ENCODE assay signal across 19 cellular contexts in genomic region chr4:113693993-113694392, GRCh38.
A peak's percentile ranks its signal among the peaks of the same experiment; 100 is the strongest.
DNase-seq lines count a peak whose midpoint lies in the region; ATAC-seq and TF ChIP-seq lines count a peak whose summit lies in the region.
"Had no signal": no experiment of that assay in that cellular context is flagged by ENCODE, and none has a peak within 500 bp of the region (broad histone marks: within the 10 kb centered on the region; RNA-seq: fewer than 3 reads in every experiment).

No MANE protein-coding gene starts in this region.

- no peaks in the 10 kb centered on the region for H3K9me3 ChIP-seq in CD8-positive, alpha-beta memory T cell (ENCODE audit: low read length)
- H3K9me3 ChIP-seq in naive thymus-derived CD4-positive, alpha-beta T cell (ENCODE audit: control insufficient read depth in 2 of 3, low read length in 3 of 3) = no peaks in the 10 kb centered on the region
- H3K9me3 ChIP-seq in suprapubic skin = no peaks in the 10 kb centered on the region
- H3K9me3 ChIP-seq: BLaER1 had no signal

- WGBS in suprapubic skin = 94% methylated on average over 2 of the region's 2 CpGs

- POLR2A ChIA-PET in activated CD4-positive, alpha-beta T cell treated with anti-CD3 and anti-CD28 coated beads for 36 hours (lab: Charles Lee) = no interaction called here
- POLR2A ChIA-PET in CD8-positive, alpha-beta memory T cell (lab: Charles Lee) = no interaction called here
- POLR2A ChIA-PET in naive thymus-derived CD4-positive, alpha-beta T cell (lab: Charles Lee) = interaction anchor here (1.4 kb wide), 1 partner anchor 17 kb away, joined by 3 read pairs; no protein-coding TSS in a partner anchor

- peaks cover 3% of the 10 kb centered on the region for H3K9me3 Mint-ChIP-seq in activated CD4-positive, alpha-beta T cell treated with anti-CD3 and anti-CD28 coated beads for 36 hours (ENCODE audit: low read depth)
- no peaks in the 10 kb centered on the region for H3K9me3 Mint-ChIP-seq in CD8-positive, alpha-beta memory T cell
- H3K9me3 Mint-ChIP-seq in activated naive CD8-positive, alpha-beta T cell treated with anti-CD3 and anti-CD28 coated beads for 36 hours = no peaks in the 10 kb centered on the region
- no peaks in the 10 kb centered on the region for H3K9me3 Mint-ChIP-seq in naive thymus-derived CD4-positive, alpha-beta T cell

- no peak for TF ChIP-seq POLR2A in suprapubic skin (IDR thresholded peaks at IDR 0.05)

- H3K27ac ChIP-seq in CD8-positive, alpha-beta memory T cell (ENCODE audit: low read depth, low read length) = no peak overlapping the region
- no peak overlapping the region for H3K27ac ChIP-seq in naive thymus-derived CD4-positive, alpha-beta T cell (ENCODE audit: low read depth, low read length)
- H3K27ac ChIP-seq in suprapubic skin = no peak overlapping the region
- H3K27ac ChIP-seq: 22Rv1 had no signal

- peaks cover 37% of the 10 kb centered on the region for H3K4me1 Mint-ChIP-seq in activated CD4-positive, alpha-beta T cell treated with anti-CD3 and anti-CD28 coated beads for 36 hours
- peaks cover 25 to 40% (median 31%) of the 10 kb centered on the region in 3 donors for H3K4me1 Mint-ChIP-seq in CD8-positive, alpha-beta memory T cell
- peaks cover 20% of the 10 kb centered on the region for H3K4me1 Mint-ChIP-seq in activated naive CD8-positive, alpha-beta T cell treated with anti-CD3 and anti-CD28 coated beads for 36 hours
- H3K4me1 Mint-ChIP-seq in naive thymus-derived CD4-positive, alpha-beta T cell = peaks cover 10 to 37% (median 23%) of the 10 kb centered on the region in 7 donors

- intact Hi-C loops in activated CD4-positive, alpha-beta T cell treated with anti-CD3 and anti-CD28 coated beads for 36 hours (cut with DNase I, micrococcal nuclease) = no loop called here
- intact Hi-C loops in naive thymus-derived CD4-positive, alpha-beta T cell (cut with micrococcal nuclease) = loop anchor here (1.0 to 5.0 kb wide), 3 partner anchors 11 to 33 kb away; no protein-coding TSS in a partner anchor

- H3K4me3 ChIP-seq in CD8-positive, alpha-beta memory T cell (ENCODE audit: low read length) = no peak overlapping the region
- no peak overlapping the region for H3K4me3 ChIP-seq in naive thymus-derived CD4-positive, alpha-beta T cell (ENCODE audit: low read length)
- no peak overlapping the region for H3K4me3 ChIP-seq in suprapubic skin
- H3K4me3 ChIP-seq: BLaER1 had no signal

- no peaks in the 10 kb centered on the region for H3K36me3 ChIP-seq in CD8-positive, alpha-beta memory T cell (ENCODE audit: insufficient read depth, low read length)
- H3K36me3 ChIP-seq in naive thymus-derived CD4-positive, alpha-beta T cell (ENCODE audit: control insufficient read depth in 2 of 3, insufficient read depth in 3 of 3, low read length in 3 of 3) = no peaks in the 10 kb centered on the region
- H3K36me3 ChIP-seq in suprapubic skin = no peaks in the 10 kb centered on the region

- ATAC-seq in activated CD4-positive, alpha-beta T cell treated with anti-CD3 and anti-CD28 coated beads for 36 hours = no peak
- ATAC-seq in naive thymus-derived CD4-positive, alpha-beta T cell = no peak
- ATAC-seq in GM18861 (IDR thresholded peaks at IDR 0.05; ENCODE audit: unreplicated experiment) = no peak

- no peaks in the 10 kb centered on the region for H3K27me3 Mint-ChIP-seq in activated CD4-positive, alpha-beta T cell treated with anti-CD3 and anti-CD28 coated beads for 36 hours
- H3K27me3 Mint-ChIP-seq in CD8-positive, alpha-beta memory T cell = no peaks in the 10 kb centered on the region
- no peaks in the 10 kb centered on the region for H3K27me3 Mint-ChIP-seq in activated naive CD8-positive, alpha-beta T cell treated with anti-CD3 and anti-CD28 coated beads for 36 hours
- H3K27me3 Mint-ChIP-seq in naive thymus-derived CD4-positive, alpha-beta T cell = no peaks in the 10 kb centered on the region

- peaks cover 12% of the 10 kb centered on the region for H3K4me1 ChIP-seq in CD8-positive, alpha-beta memory T cell (ENCODE audit: insufficient read depth, low read length)
- peaks cover 7 to 9% of the 10 kb centered on the region in 2 donors for H3K4me1 ChIP-seq in naive thymus-derived CD4-positive, alpha-beta T cell (ENCODE audit: control insufficient read depth in 2 of 2, insufficient read depth in 2 of 2, low read length in 2 of 2)
- peaks cover 9% of the 10 kb centered on the region for H3K4me1 ChIP-seq in suprapubic skin

- H3K4me3 Mint-ChIP-seq in activated CD4-positive, alpha-beta T cell treated with anti-CD3 and anti-CD28 coated beads for 36 hours = no peak overlapping the region
- no peak overlapping the region for H3K4me3 Mint-ChIP-seq in CD8-positive, alpha-beta memory T cell
- no peak overlapping the region for H3K4me3 Mint-ChIP-seq in activated naive CD8-positive, alpha-beta T cell treated with anti-CD3 and anti-CD28 coated beads for 36 hours
- H3K4me3 Mint-ChIP-seq in naive thymus-derived CD4-positive, alpha-beta T cell = peak overlapping the region in 1 of 10 donors; percentile 23

- no peak for DNase-seq in activated CD4-positive, alpha-beta T cell treated with anti-CD3 and anti-CD28 coated beads for 36 hours
- DNase-seq in activated CD4-positive, alpha-beta T cell treated with anti-CD3 and anti-CD28 coated beads for 48 hours = no peak
- DNase-seq in CD8-positive, alpha-beta memory T cell = no peak
- DNase-seq in activated naive CD8-positive, alpha-beta T cell treated with anti-CD3 and anti-CD28 coated beads for 36 hours = no peak
- no peak for DNase-seq in naive thymus-derived CD4-positive, alpha-beta T cell
- no peak for DNase-seq in dedifferentiated amniotic fluid mesenchymal stem cell (ENCODE audit: extremely low spot score)
- DNase-seq in suprapubic skin (ENCODE audit: low spot score in 2 of 2) = no peak
- DNase-seq: DMS153, H7, IMR-90, Kasumi-1, NCI-H1105, NCI-H1694 treated with DMSO at 0.1 percent for 48 hours, NCI-H2107, NCI-H2227 treated with DMSO at 0.1 percent for 48 hours, NCI-H524 had no signal

- H3K36me3 Mint-ChIP-seq in activated CD4-positive, alpha-beta T cell treated with anti-CD3 and anti-CD28 coated beads for 36 hours (ENCODE audit: low read depth) = peaks cover 28% of the 10 kb centered on the region
- H3K36me3 Mint-ChIP-seq in CD8-positive, alpha-beta memory T cell = peaks cover 0 to 4% (median 3%) of the 10 kb centered on the region in 3 donors
- peaks cover 29% of the 10 kb centered on the region for H3K36me3 Mint-ChIP-seq in activated naive CD8-positive, alpha-beta T cell treated with anti-CD3 and anti-CD28 coated beads for 36 hours
- peaks cover 0 to 20% (median 6%) of the 10 kb centered on the region in 5 donors for H3K36me3 Mint-ChIP-seq in naive thymus-derived CD4-positive, alpha-beta T cell

- H3K27me3 ChIP-seq in CD8-positive, alpha-beta memory T cell (ENCODE audit: insufficient read depth, low read length, poor library complexity, severe bottlenecking) = no peaks in the 10 kb centered on the region
- no peaks in the 10 kb centered on the region for H3K27me3 ChIP-seq in naive thymus-derived CD4-positive, alpha-beta T cell (ENCODE audit: control insufficient read depth in 2 of 2, insufficient read depth in 2 of 2, low read length in 2 of 2)
- H3K27me3 ChIP-seq in suprapubic skin = no peaks in the 10 kb centered on the region
- H3K27me3 ChIP-seq: BLaER1 had no signal

- CTCF ChIA-PET in activated CD4-positive, alpha-beta T cell treated with anti-CD3 and anti-CD28 coated beads for 36 hours (lab: Charles Lee) = interaction anchor here (0.6 to 1.1 kb wide), 3 partner anchors 9 to 11 kb away, joined by 3 read pairs; no protein-coding TSS in a partner anchor
- CTCF ChIA-PET in CD8-positive, alpha-beta memory T cell (lab: Charles Lee) = no interaction called here
- CTCF ChIA-PET in naive thymus-derived CD4-positive, alpha-beta T cell (lab: Charles Lee) = interaction anchor here (1.5 kb wide), 1 partner anchor 11 kb away, joined by 3 read pairs; no protein-coding TSS in a partner anchor

- no peak for TF ChIP-seq CTCF in suprapubic skin (IDR thresholded peaks at IDR 0.05)

- TF ChIP-seq EP300 in suprapubic skin (IDR thresholded peaks at IDR 0.05) = no peak

- H3K27ac Mint-ChIP-seq in activated CD4-positive, alpha-beta T cell treated with anti-CD3 and anti-CD28 coated beads for 36 hours = peak overlapping the region; percentile 33
- H3K27ac Mint-ChIP-seq in CD8-positive, alpha-beta memory T cell = peak overlapping the region in 5 of 8 donors; percentile 3 to 64 (median 45)
- H3K27ac Mint-ChIP-seq in activated naive CD8-positive, alpha-beta T cell treated with anti-CD3 and anti-CD28 coated beads for 36 hours = peak overlapping the region; percentile 67
- H3K27ac Mint-ChIP-seq in naive thymus-derived CD4-positive, alpha-beta T cell = peak overlapping the region in 6 of 9 donors; percentile 6 to 46 (median 23)

Comparison
In these comparisons a context has a peak if more than half of its experiments do, and no peak if none do; other contexts are left out.
1. intact Hi-C loops: an anchor here in naive thymus-derived CD4-positive, alpha-beta T cell (1.0 to 5.0 kb wide); none called in activated CD4-positive, alpha-beta T cell treated with anti-CD3 and anti-CD28 coated beads for 36 hours.